Comparison of ENCODE assay signal across 1 cellular context in genomic region chr9:6677803-6678202, GRCh38.
TF ChIP-seq lines count a peak whose summit lies in the region.

No MANE protein-coding gene starts in this region.

TF ChIP-seq in HepG2, 621 proteins besides CTCF, POLR2A, EP300 and RAD21:
- TF ChIP-seq FOXK1 (CRISPR knock-in tag; IDR thresholded peaks at IDR 0.05; ENCODE audit: borderline replicate concordance, low read depth) (no peak), ATAD3A (CRISPR knock-in tag; IDR thresholded peaks at IDR 0.05) (no peak), ATF7 (IDR thresholded peaks at IDR 0.05) (no peak), ATF7 (CRISPR knock-in tag; IDR thresholded peaks at IDR 0.05) (no peak), THYN1 (CRISPR knock-in tag; IDR thresholded peaks at IDR 0.05; ENCODE audit: borderline replicate concordance, low read depth) (no peak), ELK4 (CRISPR knock-in tag; IDR thresholded peaks at IDR 0.05; ENCODE audit: borderline replicate concordance) (no peak), MLX (CRISPR knock-in tag; IDR thresholded peaks at IDR 0.05) (no peak), ZBTB33 (CRISPR knock-in tag; IDR thresholded peaks at IDR 0.05) (0 out of 2 replicates have a peak, but pooled peaks have one; percentile 45), HNRNPK (IDR thresholded peaks at IDR 0.05; ENCODE audit: low read depth, low read length, poor library complexity, severe bottlenecking) (no peak), CEBPG (CRISPR knock-in tag; IDR thresholded peaks at IDR 0.05) (peak; percentile 69), NCOA1 (CRISPR knock-in tag; IDR thresholded peaks at IDR 0.05) (no peak), SRF (IDR thresholded peaks at IDR 0.05; ENCODE audit: low read depth, low read length) (no peak), CEBPB (IDR thresholded peaks at IDR 0.05; ENCODE audit: borderline replicate concordance, low read depth, low read length) (peak; percentile 62; the same call in 1 of the 2 replicates), ZNF75D (CRISPR knock-in tag; IDR thresholded peaks at IDR 0.05; ENCODE audit: borderline replicate concordance) (no peak), ONECUT2 (CRISPR knock-in tag; IDR thresholded peaks at IDR 0.05) (no peak), MYNN (CRISPR knock-in tag; IDR thresholded peaks at IDR 0.05; ENCODE audit: low read depth) (no peak), HMGA1 (CRISPR knock-in tag; conservative IDR thresholded peaks at IDR 0.05) (no peak), TCF12 (IDR thresholded peaks at IDR 0.05) (no peak), TCF12 (CRISPR knock-in tag; IDR thresholded peaks at IDR 0.05) (no peak)
